Comparison of ENCODE assay signal across 8 cellular contexts in genomic region chr19:49889687-49890348, GRCh38. TPM values are rescaled to one million over a fixed set of nuclear protein-coding genes. Genes with fewer than 3 reads are reported as not detected.
A peak's percentile ranks its signal among the peaks of the same experiment; 100 is the strongest.
DNase-seq lines count a peak whose midpoint lies in the region; ATAC-seq, FAIRE-seq and TF ChIP-seq lines count a peak whose summit lies in the region.

No MANE protein-coding gene starts in this region.

- H3K4me1 ChIP-seq in BLaER1 (peaks cover 61% of the 10 kb centered on the region), mucosa of descending colon (ENCODE audit: low read depth) (peaks cover 8% of the 10 kb centered on the region)

- ATAC-seq in mucosa of descending colon (peak; percentile 85), HG03175 (IDR thresholded peaks at IDR 0.05; ENCODE audit: unreplicated experiment) (no peak)

- peak overlapping the region; percentile 49; the same call in 1 of the 2 replicates for H3K27ac ChIP-seq in BLaER1

- peaks cover 25% of the 10 kb centered on the region; the same call in 1 of the 2 replicates for H3K36me3 ChIP-seq in BLaER1
- no peaks in the 10 kb centered on the region for H3K36me3 ChIP-seq in mucosa of descending colon (ENCODE audit: low read depth)

- peak; percentile 82 for TF ChIP-seq CTCF in endothelial cell (IDR thresholded peaks at IDR 0.05; ENCODE audit: unreplicated experiment)
- peak; percentile 79 for TF ChIP-seq CTCF in mucosa of descending colon (IDR thresholded peaks at IDR 0.05)

- peaks cover 23% of the 10 kb centered on the region for H3K27me3 Mint-ChIP-seq in endothelial cell (ENCODE audit: unreplicated experiment)

- H3K9ac ChIP-seq in BLaER1 = peak overlapping the region; percentile 65; the same call in 1 of the 2 replicates

- FAIRE-seq in H54 (lab: Jason Lieb, UNC) = no peak

- H3K9me3 Mint-ChIP-seq in endothelial cell (ENCODE audit: unreplicated experiment) = no peaks in the 10 kb centered on the region

- peak overlapping the region; percentile 64 for H3K4me3 ChIP-seq in BLaER1
- H3K4me3 ChIP-seq in Jurkat, Clone E6-1 (ENCODE audit: low read length) = peak overlapping the region; percentile 27
- no peak overlapping the region for H3K4me3 ChIP-seq in mucosa of descending colon

- no peaks in the 10 kb centered on the region for H4K20me1 ChIP-seq in BLaER1

- peaks cover 15% of the 10 kb centered on the region for H3K36me3 Mint-ChIP-seq in endothelial cell (ENCODE audit: low read depth, unreplicated experiment)

- peak; percentile 44 for DNase-seq in Jurkat, Clone E6-1 (ENCODE audit: low read depth, low spot score)
- peak; percentile 88 for DNase-seq in activated CD8-positive, alpha-beta memory T cell treated with anti-CD3 and anti-CD28 coated beads for 24 hours
- DNase-seq in endothelial cell (ENCODE audit: low spot score) (peak; percentile 78), mucosa of descending colon (peak; percentile 79 to 83 (median 81)), H54 (ENCODE audit: insufficient read length, low spot score) (no peak)
- peak; percentile 49 for DNase-seq in stimulated activated CD8-positive, alpha-beta memory T cell treated with anti-CD3 and anti-CD28 coated beads, Interleukin-4, amount 100 ng/mL, for 24 hours (ENCODE audit: low read depth)

- H3K4me1 Mint-ChIP-seq in endothelial cell (ENCODE audit: unreplicated experiment) = no peaks in the 10 kb centered on the region

- no peak overlapping the region for H3K4me3 Mint-ChIP-seq in endothelial cell (ENCODE audit: unreplicated experiment)

- H3K4me2 ChIP-seq in BLaER1 = peak overlapping the region; percentile 98

- intact Hi-C loops in mucosa of descending colon (cut with DNase I, micrococcal nuclease) = no loop called here

- H3K27me3 ChIP-seq in BLaER1 = no peaks in the 10 kb centered on the region

- H3K9me3 ChIP-seq in BLaER1 = no peaks in the 10 kb centered on the region
- no peaks in the 10 kb centered on the region for H3K9me3 ChIP-seq in mucosa of descending colon

- H3K27ac Mint-ChIP-seq in endothelial cell (ENCODE audit: unreplicated experiment) = no peak overlapping the region

- TF ChIP-seq POLR2A in H54 (IDR thresholded peaks at IDR 0.05; ENCODE audit: low read depth, low read length) = no peak

RNA-seq across cellular contexts. Expression of gene IL4I1, which starts 6.9 kb away (rescaled TPM):
- polyA plus RNA-seq in Jurkat, Clone E6-1 (2012; ENCODE audit: insufficient read depth, insufficient read length) = 1.1 TPM
- total RNA-seq in endothelial cell (ENCODE audit: unreplicated experiment) = 0.90 TPM
- 1 to 10 TPM; 1.2 to 1.7 (median 1.6) TPM for total RNA-seq in mucosa of descending colon

RNA-seq across cellular contexts. Expression of gene TBC1D17, which starts 12.3 kb away (rescaled TPM):
- polyA plus RNA-seq in Jurkat, Clone E6-1 (2012; ENCODE audit: insufficient read depth, insufficient read length) = 20.1 TPM
- total RNA-seq in endothelial cell (ENCODE audit: unreplicated experiment) (36.8 TPM), mucosa of descending colon (10 to 100 TPM; 33.7 to 55.7 (median 45.1) TPM)

RNA-seq across cellular contexts. Expression of gene AKT1S1, which starts 12.7 kb away (rescaled TPM):
- 13.8 TPM for polyA plus RNA-seq in Jurkat, Clone E6-1 (2012; ENCODE audit: insufficient read depth, insufficient read length)
- total RNA-seq in endothelial cell (ENCODE audit: unreplicated experiment) = 48.2 TPM
- 10 to 100 TPM; 38.8 to 44.0 (median 42.3) TPM for total RNA-seq in mucosa of descending colon

RNA-seq across cellular contexts. Expression of gene PNKP, which starts 22.4 kb away (rescaled TPM):
- 75.9 TPM for polyA plus RNA-seq in Jurkat, Clone E6-1 (2012; ENCODE audit: insufficient read depth, insufficient read length)
- 96.0 TPM for total RNA-seq in endothelial cell (ENCODE audit: unreplicated experiment)
- 100 to 1,000 TPM in 2 of 3 donors, 10 to 100 TPM in 1; 84.3 to 114 (median 111) TPM for total RNA-seq in mucosa of descending colon

RNA-seq across cellular contexts. Expression of gene PTOV1, which starts 38.9 kb away (rescaled TPM):
- 232 TPM for polyA plus RNA-seq in Jurkat, Clone E6-1 (2012; ENCODE audit: insufficient read depth, insufficient read length)
- 231 TPM for total RNA-seq in endothelial cell (ENCODE audit: unreplicated experiment)
- 100 to 1,000 TPM in 2 of 3 donors, 10 to 100 TPM in 1; 92.8 to 171 (median 107) TPM for total RNA-seq in mucosa of descending colon
